1 cellular context compared by ENCODE assay signal in genomic region chr5:54643679-54644078, GRCh38.
TF ChIP-seq lines count a peak whose summit lies in the region.

No MANE protein-coding gene starts in this region.

TF ChIP-seq in IMR-90, 13 proteins besides CTCF, POLR2A, EP300 and RAD21 (continued from another document):
- TF ChIP-seq USF2 (IDR thresholded peaks at IDR 0.05; ENCODE audit: low read depth, low read length) (no peak), CEBPB (IDR thresholded peaks at IDR 0.05; ENCODE audit: low read depth, low read length) (peak; percentile 83)
